9 cellular contexts compared by ENCODE assay signal in the genomic region with DNA sequence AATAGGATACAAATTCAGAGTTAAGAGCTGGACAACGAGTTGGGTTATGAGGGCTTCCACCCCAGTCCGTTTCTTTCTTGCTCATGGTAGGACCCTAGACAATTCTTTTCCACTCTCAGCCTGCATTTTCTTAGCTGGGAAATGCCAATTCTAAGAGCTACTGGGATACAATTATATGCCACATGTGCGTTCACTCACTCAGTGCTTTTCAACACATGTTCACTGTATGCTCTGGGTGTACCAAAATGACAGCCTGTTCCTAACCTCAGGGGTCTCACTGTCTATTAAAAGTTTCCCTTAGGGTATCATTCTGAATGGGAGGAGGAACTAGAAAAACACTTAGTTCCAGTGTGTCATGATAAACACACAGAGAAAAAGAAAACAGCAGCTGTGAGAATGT. TPM values are rescaled to one million over a fixed set of nuclear protein-coding genes. Genes with fewer than 3 reads are reported as not detected.
"Had no signal": no experiment of that assay in that cellular context is flagged by ENCODE, and none has a peak within 500 bp of the region (broad histone marks: within the 10 kb centered on the region; RNA-seq: fewer than 3 reads in every experiment).

No MANE protein-coding gene starts in this region.

- H3K4me3 ChIP-seq: GM12878 had no signal

- DNase-seq: GDM1, GF-D8 had no signal

- ATAC-seq: GM12878 had no signal

- FAIRE-seq: G401.6, GM12878, GM12891, GM12892, GM18507, GM19239 had no signal

RNA-seq across cellular contexts. Expression of a gene that starts 0.5 kb away (rescaled TPM):
- total RNA-seq: G401, GM12878 had no signal
- polyA plus RNA-seq: GM12878 had no signal

RNA-seq across cellular contexts. Expression of a gene that starts 51.4 kb away (rescaled TPM):
- total RNA-seq: G401, GM12878 had no signal
- polyA plus RNA-seq: GM12878 had no signal
